In the genomic region with DNA sequence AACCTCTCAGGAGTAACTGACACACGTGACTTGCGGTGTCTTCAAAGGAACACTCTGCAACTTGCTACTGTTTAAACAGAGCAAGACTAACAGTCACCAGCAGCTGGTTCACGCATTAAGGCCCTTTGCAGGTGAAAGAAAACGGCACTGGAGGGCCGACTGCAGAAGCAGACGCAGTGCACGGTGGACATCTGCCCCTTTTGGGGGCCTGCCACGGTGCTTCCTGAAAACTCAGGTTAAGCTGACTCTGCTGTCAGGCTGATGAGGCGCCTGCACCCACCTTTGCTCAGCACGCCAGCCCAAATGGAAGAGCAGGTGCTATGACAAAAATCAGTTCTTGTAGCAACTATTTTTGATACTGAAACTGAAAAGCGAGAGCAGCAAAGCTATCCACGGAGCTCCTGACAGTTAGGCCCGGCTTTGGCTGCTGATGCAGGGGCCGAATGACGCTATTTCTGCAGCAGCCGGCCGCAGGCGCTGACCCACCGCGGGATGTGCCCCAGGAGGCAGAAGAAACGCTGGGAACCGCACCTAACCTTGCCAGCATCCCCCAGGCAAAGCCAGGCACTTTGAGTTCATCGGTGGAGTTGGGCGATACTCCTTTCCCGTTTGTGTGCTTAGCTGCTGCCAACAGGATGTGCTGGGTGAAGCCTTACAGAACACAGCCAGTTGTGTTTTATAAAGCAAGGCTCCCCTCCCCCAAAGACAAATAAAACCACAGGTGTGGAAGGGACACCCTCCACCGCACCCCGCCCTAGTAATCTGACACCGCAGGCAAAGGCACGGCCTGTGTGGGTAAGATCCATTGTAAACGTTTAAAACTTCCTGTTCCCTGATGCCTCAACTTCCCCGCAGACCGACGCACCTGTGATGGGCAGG, we compare ENCODE assay signal across 7 cellular contexts. TPM values are rescaled to one million over a fixed set of nuclear protein-coding genes. Genes with fewer than 3 reads are reported as not detected.
DNase-seq lines count a peak whose midpoint lies in the region; ATAC-seq and TF ChIP-seq lines count a peak whose summit lies in the region.

No MANE protein-coding gene starts in this region.

- H3K4me1 Mint-ChIP-seq in activated CD4-positive, alpha-beta memory T cell treated with anti-CD3 and anti-CD28 coated beads for 36 hours (ENCODE audit: low read depth): peaks cover 57% of the 10 kb centered on the region

- intact Hi-C loops in activated CD4-positive, alpha-beta memory T cell treated with anti-CD3 and anti-CD28 coated beads for 36 hours (cut with micrococcal nuclease): loop anchor here (2.0 to 5.0 kb wide), 3 partner anchors 29 to 476 kb away; a partner anchor contains a TSS

- DNase-seq in NCI-H2029 treated with DMSO at 0.1 percent for 48 hours (lab: John Stamatoyannopoulos, UW): peak; percentile 90
- DNase-seq in activated CD4-positive, alpha-beta memory T cell treated with anti-CD3 and anti-CD28 coated beads for 36 hours: peak; percentile 70
- peak; percentile 3 for DNase-seq in fibroblast of pulmonary artery (ENCODE audit: low read depth)
- DNase-seq in stimulated activated CD4-positive, alpha-beta T cell treated with anti-CD3 and anti-CD28 coated beads, Interleukin-12 subunit alpha, Interleukin-12 subunit beta, amount 100 ng/mL, for 48 hours (ENCODE audit: low read depth in 2 of 3, low spot score in 1 of 3): peak; percentile 22 to 32 (median 25)
- DNase-seq in NCI-H446 treated with DMSO at 0.1 percent for 48 hours (lab: John Stamatoyannopoulos, UW): no peak

- H3K9me3 Mint-ChIP-seq in activated CD4-positive, alpha-beta memory T cell treated with anti-CD3 and anti-CD28 coated beads for 36 hours: peaks cover 9% of the 10 kb centered on the region

- ATAC-seq in GM18907 (IDR thresholded peaks at IDR 0.05; ENCODE audit: unreplicated experiment) (peak; percentile 54), HG02943 (IDR thresholded peaks at IDR 0.05; ENCODE audit: low read depth, unreplicated experiment) (peak; percentile 43)

- H3K4me3 ChIP-seq in fibroblast of pulmonary artery (replicated peaks; ENCODE audit: low read depth, low read length): no peak overlapping the region

- peaks cover 16% of the 10 kb centered on the region for H3K36me3 Mint-ChIP-seq in activated CD4-positive, alpha-beta memory T cell treated with anti-CD3 and anti-CD28 coated beads for 36 hours

- H3K27me3 Mint-ChIP-seq in activated CD4-positive, alpha-beta memory T cell treated with anti-CD3 and anti-CD28 coated beads for 36 hours: no peaks in the 10 kb centered on the region

- TF ChIP-seq CTCF in fibroblast of pulmonary artery (IDR thresholded peaks at IDR 0.05; ENCODE audit: low read length, missing control alignments): no peak

- POLR2A ChIA-PET in activated CD4-positive, alpha-beta memory T cell treated with anti-CD3 and anti-CD28 coated beads for 36 hours (lab: Charles Lee): interaction anchor here (0.8 to 1.7 kb wide), 4 partner anchors 10 to 28 kb away, joined by 3 to 7 read pairs (median 4); a partner anchor contains a TSS

- CTCF ChIA-PET in activated CD4-positive, alpha-beta memory T cell treated with anti-CD3 and anti-CD28 coated beads for 36 hours (lab: Charles Lee): interaction anchor here (0.6 to 1.2 kb wide), 3 partner anchors 29 to 870 kb away, joined by 3 to 5 read pairs (median 3); a partner anchor contains a TSS

- H3K27ac Mint-ChIP-seq in activated CD4-positive, alpha-beta memory T cell treated with anti-CD3 and anti-CD28 coated beads for 36 hours: peak overlapping the region; percentile 89

- peak overlapping the region; percentile 53 for H3K4me3 Mint-ChIP-seq in activated CD4-positive, alpha-beta memory T cell treated with anti-CD3 and anti-CD28 coated beads for 36 hours

RNA-seq across cellular contexts. Expression of a gene that starts 21.1 kb away (rescaled TPM):
- 1 to 10 TPM; 4.7 to 7.3 TPM for total RNA-seq in activated CD4-positive, alpha-beta memory T cell treated with anti-CD3 and anti-CD28 coated beads for 36 hours

RNA-seq across cellular contexts. Expression of a gene that starts 29.0 kb away (rescaled TPM):
- total RNA-seq in activated CD4-positive, alpha-beta memory T cell treated with anti-CD3 and anti-CD28 coated beads for 36 hours: 10 to 100 TPM; 70.1 to 72.9 TPM
